Comparison of ENCODE assay signal across 1 cellular context in the genomic region with DNA sequence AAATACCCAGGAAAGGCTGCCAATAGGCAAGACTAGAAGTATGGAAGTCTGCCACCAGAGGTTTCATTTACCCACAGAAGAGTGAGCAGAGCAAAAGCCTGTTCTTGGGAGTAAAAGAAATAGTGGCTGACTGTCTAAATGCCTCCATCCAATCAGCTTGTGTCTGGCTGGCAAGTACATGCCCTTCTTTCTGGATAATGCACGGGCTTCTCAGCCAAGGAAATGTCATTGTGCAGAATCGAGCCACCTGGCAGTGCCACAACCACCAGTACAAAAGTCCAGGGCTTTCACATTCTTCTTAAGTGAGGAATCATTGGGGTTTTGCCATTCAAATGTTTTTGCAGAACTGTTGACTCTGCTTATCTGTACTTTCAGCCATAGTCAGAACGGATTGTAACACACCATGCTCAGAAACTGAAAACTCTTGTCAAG.
TF ChIP-seq lines count a peak whose summit lies in the region.

No MANE protein-coding gene starts in this region.

TF ChIP-seq in IMR-90, 13 proteins besides CTCF, POLR2A, EP300 and RAD21:
- peak; percentile 13; the same call in 1 of the 2 replicates for TF ChIP-seq MAFK (IDR thresholded peaks at IDR 0.05; ENCODE audit: low read depth, low read length)
- no peak for TF ChIP-seq CHD1 (IDR thresholded peaks at IDR 0.05; ENCODE audit: low read depth, low read length)
